8 cellular contexts compared by ENCODE assay signal in the genomic region with DNA sequence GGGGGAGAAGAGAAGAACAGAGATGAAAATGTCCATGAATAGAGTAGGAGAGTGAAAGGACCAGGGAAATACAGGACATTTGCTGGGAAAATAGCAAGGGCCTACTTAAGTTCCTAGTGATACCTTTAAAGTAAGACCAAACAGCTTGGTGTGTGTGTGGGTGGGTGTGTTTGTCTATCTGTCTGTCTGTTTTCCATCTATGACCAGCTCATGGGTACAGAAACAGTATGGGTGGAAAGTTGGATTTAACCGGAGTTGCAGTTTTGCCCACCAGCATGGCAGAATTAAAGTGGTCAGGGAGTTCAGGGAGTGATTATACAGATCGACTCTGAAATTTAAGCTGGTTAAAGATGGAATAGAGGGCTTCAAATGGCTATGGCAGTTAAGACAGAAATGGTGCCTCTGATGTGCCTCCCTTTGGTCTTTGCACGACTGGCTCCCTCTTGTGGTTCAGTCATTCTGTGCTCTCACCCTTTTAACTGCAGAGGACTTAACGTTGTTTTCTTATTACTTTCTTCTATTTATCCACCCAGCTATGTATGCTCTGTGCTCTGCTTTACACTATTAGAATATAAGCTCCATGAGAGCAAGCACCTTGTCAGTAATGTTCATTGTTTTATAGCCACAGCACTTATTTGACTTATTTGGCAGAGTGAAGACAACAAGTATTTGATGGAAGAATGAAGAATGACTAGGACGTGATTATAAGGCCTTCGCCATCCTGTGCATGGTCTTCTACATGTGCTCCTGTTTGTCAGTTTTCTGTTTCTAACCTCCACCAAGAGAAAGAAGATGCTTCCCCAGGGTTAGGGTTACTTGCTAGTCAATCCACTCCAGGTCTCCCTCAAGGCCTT.
DNase-seq lines count a peak whose midpoint lies in the region; ATAC-seq, FAIRE-seq and TF ChIP-seq lines count a peak whose summit lies in the region.

No MANE protein-coding gene starts in this region.

- no peak for FAIRE-seq in A549 (lab: Jason Lieb, UNC)

- no peak for TF ChIP-seq EP300 in A549 (IDR thresholded peaks at IDR 0.05)

- no peaks in the 10 kb centered on the region for H3K36me3 ChIP-seq in lung (ENCODE audit: control insufficient read depth in 2 of 2, insufficient read depth in 2 of 2, low read length in 2 of 2)

- no peaks in the 10 kb centered on the region for H3K27me3 ChIP-seq in lung (ENCODE audit: control insufficient read depth, insufficient read depth)

- H3K4me2 ChIP-seq in A549, result no peak overlapping the region

- POLR2A ChIA-PET in A549 (lab: Yijun Ruan, JAX), result no interaction called here

- H3K9me3 ChIP-seq in A549 (no peaks in the 10 kb centered on the region), lung (ENCODE audit: control insufficient read depth in 2 of 2, insufficient read depth in 1 of 2, low read length in 1 of 2) (no peaks in the 10 kb centered on the region)

- H3K4me1 ChIP-seq in A549, result no peaks in the 10 kb centered on the region
- H3K4me1 ChIP-seq in lung (ENCODE audit: control insufficient read depth in 2 of 2, insufficient read depth in 2 of 2, low read length in 2 of 2), result no peaks in the 10 kb centered on the region

- no peak for TF ChIP-seq POLR2A in A549 (IDR thresholded peaks at IDR 0.05; ENCODE audit: low read length)

- 49% methylated on average over 6 of the region's 6 CpGs for WGBS in A549 (ENCODE audit: missing lambda C conversion rate)
- WGBS in lung, 2 donors, result 45 to 50% methylated on average over 6 of the region's 6 CpGs

- peak; percentile 66 for TF ChIP-seq CTCF in A549 (IDR thresholded peaks at IDR 0.05)
- peak; percentile 75 for TF ChIP-seq CTCF in lung (IDR thresholded peaks at IDR 0.05; ENCODE audit: control extremely low read depth, extremely low read depth)

- CTCF ChIA-PET in A549 (lab: Yijun Ruan, JAX), result interaction anchor here (0.6 to 2.5 kb wide), 13 partner anchors 9 to 1971 kb away, joined by 3 to 8 read pairs (median 3); no protein-coding TSS in a partner anchor

- DNase-seq in A549 (ENCODE audit: low read depth in 1 of 2, low spot score in 1 of 2) (peak; percentile 34 to 66), NCI-H345 (lab: John Stamatoyannopoulos, UW) (peak; percentile 30), dedifferentiated amniotic fluid mesenchymal stem cell (ENCODE audit: extremely low spot score) (peak; percentile 50), lung (ENCODE audit: low spot score) (peak; percentile 57)
- peak; percentile 32 to 43 for DNase-seq in activated CD4-positive, alpha-beta T cell treated with anti-CD3 and anti-CD28 coated beads for 24 hours (ENCODE audit: low read depth in 2 of 2)
- peak; percentile 42 to 58 for DNase-seq in stimulated activated CD8-positive, alpha-beta memory T cell treated with anti-CD3 and anti-CD28 coated beads, Interleukin-7, amount 100 ng/mL, for 4 hours (ENCODE audit: low read depth in 2 of 2)

- H3K27ac ChIP-seq in A549 (no peak overlapping the region), lung (ENCODE audit: low read depth in 1 of 2, low read length in 1 of 2) (no peak overlapping the region)

- no peak overlapping the region for H3K4me3 ChIP-seq in A549
- no peak overlapping the region for H3K4me3 ChIP-seq in lung

- TF ChIP-seq RAD21 in A549 (conservative IDR thresholded peaks at IDR 0.05 in 1 of 2, IDR thresholded peaks at IDR 0.05 in 1 of 2), result peak; percentile 63 to 69

- ATAC-seq in A549, result peak; percentile 87 to 94; a peak in 5 of 6 replicates
- peak; percentile 90 for ATAC-seq in GM18502 (IDR thresholded peaks at IDR 0.05; ENCODE audit: poor library complexity, unreplicated experiment)
- peak; percentile 76 for ATAC-seq in HG03103 (IDR thresholded peaks at IDR 0.05; ENCODE audit: low read depth, unreplicated experiment)
- peak; percentile 62 for ATAC-seq in lung (ENCODE audit: insufficient read depth, low FRiP score)

TF ChIP-seq in A549, 52 proteins besides CTCF, POLR2A, EP300 and RAD21:
- TF ChIP-seq SMC3 (IDR thresholded peaks at IDR 0.05) (peak; percentile 60), BHLHE40 (IDR thresholded peaks at IDR 0.05; ENCODE audit: low read depth, low read length) (no peak), CHD2 (IDR thresholded peaks at IDR 0.05; ENCODE audit: low read length, partially characterized antibody) (no peak)
